Comparison of ENCODE assay signal across 26 cellular contexts in the genomic region with DNA sequence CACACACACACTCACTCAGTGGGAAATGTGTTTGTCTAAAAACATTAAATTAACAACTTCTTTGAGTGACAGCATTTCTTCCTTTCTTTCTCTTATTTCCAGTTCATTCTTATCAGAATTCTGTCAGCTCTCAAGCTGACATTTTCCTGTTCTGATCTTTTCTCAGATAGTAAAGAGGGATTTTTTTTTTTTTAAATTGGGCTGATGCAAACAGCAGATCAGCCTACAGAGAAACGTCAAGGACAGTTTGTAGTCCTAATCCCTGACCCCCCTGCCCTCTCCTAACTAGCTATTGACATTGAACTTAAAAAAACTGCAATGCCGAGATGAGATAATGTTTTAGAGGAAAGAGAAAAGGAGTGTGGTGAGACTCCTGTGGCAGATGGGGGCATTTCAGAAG.
DNase-seq lines count a peak whose midpoint lies in the region; ATAC-seq, FAIRE-seq and TF ChIP-seq lines count a peak whose summit lies in the region.
"Had no signal": no experiment of that assay in that cellular context is flagged by ENCODE, and none has a peak within 500 bp of the region (broad histone marks: within the 10 kb centered on the region; RNA-seq: fewer than 3 reads in every experiment).

No MANE protein-coding gene starts in this region.

- no peak overlapping the region for H3K4me3 ChIP-seq in endothelial cell of umbilical vein (replicated peaks in 1 of 3; ENCODE audit: insufficient read depth in 1 of 3, low read depth in 1 of 3, low read length in 3 of 3)
- H3K4me3 ChIP-seq: SJSA1 had no signal

- no peaks in the 10 kb centered on the region for H3K9me3 Mint-ChIP-seq in mesothelial cell of epicardium
- H3K9me3 Mint-ChIP-seq: CD8-positive, alpha-beta T cell; HFFc6 had no signal

- H3K9me3 ChIP-seq in endothelial cell of umbilical vein (replicated peaks; ENCODE audit: control insufficient read depth, insufficient read depth, low read length) = no peaks in the 10 kb centered on the region
- H3K9me3 ChIP-seq: SJSA1 had no signal

- H4K20me1 ChIP-seq in endothelial cell of umbilical vein (replicated peaks; ENCODE audit: control insufficient read depth, extremely low read depth, insufficient read depth, low read length) = no peaks in the 10 kb centered on the region

- peaks cover 11% of the 10 kb centered on the region for H3K27me3 Mint-ChIP-seq in mesothelial cell of epicardium (ENCODE audit: low read depth)

- H3K9ac ChIP-seq in endothelial cell of umbilical vein (replicated peaks; ENCODE audit: extremely low read depth, insufficient read depth, low read length) = no peak overlapping the region

- peaks cover 31% of the 10 kb centered on the region for H3K4me1 Mint-ChIP-seq in mesothelial cell of epicardium

- intact Hi-C loops in endothelial cell of umbilical vein (cut with micrococcal nuclease) = no loop called here

- POLR2A ChIA-PET in HEK293T (lab: Yijun Ruan, JAX) = no interaction called here
- POLR2A ChIA-PET in endothelial cell of umbilical vein (lab: Charles Lee) = no interaction called here

- ATAC-seq in SK-N-SH treated with all-trans-retinoic acid at 6 μM for 48 hours (peak; percentile 30), GM21360 (IDR thresholded peaks at IDR 0.05; ENCODE audit: unreplicated experiment) (no peak), HG03354 (IDR thresholded peaks at IDR 0.05; ENCODE audit: poor library complexity, severe bottlenecking, unreplicated experiment) (no peak), GM21786 (IDR thresholded peaks at IDR 0.05; ENCODE audit: unreplicated experiment) (no peak)
- ATAC-seq: CD8-positive, alpha-beta T cell; Right ventricle myocardium inferior had no signal

- H3K27me3 ChIP-seq in endothelial cell of umbilical vein (ENCODE audit: control insufficient read depth in 2 of 2, insufficient read depth in 2 of 2, low read length in 2 of 2) = peaks cover 2 to 8% of the 10 kb centered on the region in 2 experiments
- H3K27me3 ChIP-seq: SJSA1 had no signal

- CTCF ChIA-PET in HEK293T (lab: Yijun Ruan, JAX) (interaction anchor here (0.6 to 0.7 kb wide), 2 partner anchors 105 to 521 kb away, joined by 3 read pairs; no protein-coding TSS in a partner anchor), endothelial cell of umbilical vein (lab: Charles Lee) (interaction anchor here (1.1 to 1.6 kb wide), 4 partner anchors 9 to 355 kb away, joined by 3 to 9 read pairs (median 4); no protein-coding TSS in a partner anchor)

- DNase-seq in HEK293T (ENCODE audit: extremely low spot score) = no peak
- DNase-seq in endothelial cell of umbilical vein (ENCODE audit: low read depth, low spot score) = peak; percentile 27
- no peak for DNase-seq in mesothelial cell of epicardium (ENCODE audit: low spot score in 2 of 2, unreplicated experiment in 2 of 2)
- no peak for DNase-seq in activated T-cell treated with anti-CD3 and anti-CD28 coated beads, Interleukin-2, amount 50 U/mL, for 48 hours
- DNase-seq: AML-193; C1 segment of cervical spinal cord; Calu3; CD8-positive, alpha-beta T cell; HFFc6; MV-4-11; NCI-H1105 treated with DMSO at 0.1 percent for 48 hours; NCI-H1694 treated with DMSO at 0.1 percent for 48 hours; NCI-H446 treated with DMSO at 0.1 percent for 48 hours; NCI-H526 treated with DMSO at 0.1 percent for 48 hours; OCI-M1 had no signal

- no peak for TF ChIP-seq POLR2A in endothelial cell of umbilical vein (IDR thresholded peaks at IDR 0.05; ENCODE audit: low read depth, low read length)

- H3K4me1 ChIP-seq in endothelial cell of umbilical vein (ENCODE audit: control insufficient read depth, extremely low read depth, insufficient read depth, low read length) = peaks cover 3% of the 10 kb centered on the region
- H3K4me1 ChIP-seq: SJSA1 had no signal

- H3K9me1 ChIP-seq in endothelial cell of umbilical vein (replicated peaks; ENCODE audit: control insufficient read depth, extremely low read depth, insufficient read depth, low read length) = no peaks in the 10 kb centered on the region

- H3K4me2 ChIP-seq in endothelial cell of umbilical vein (ENCODE audit: insufficient read depth, low read length) = no peak overlapping the region

- no peak overlapping the region for H3K27ac ChIP-seq in endothelial cell of umbilical vein (ENCODE audit: insufficient read depth, low read depth, low read length)
- H3K27ac ChIP-seq: HL-60, SJSA1 had no signal

- no peak overlapping the region for H2AFZ ChIP-seq in endothelial cell of umbilical vein (ENCODE audit: low read depth, low read length)

- BruUV-seq in endothelial cell of umbilical vein (replicated peaks; lab: Mats Ljungman, UMichigan) = no TSS peak

- no peak for FAIRE-seq in endothelial cell of umbilical vein (lab: Jason Lieb, UNC)
- FAIRE-seq: G401.6, GM12892, H54, RCC 7860 had no signal

- TF ChIP-seq CTCF in endothelial cell of umbilical vein (IDR thresholded peaks at IDR 0.05; ENCODE audit: extremely low read depth in 1 of 2, insufficient read depth in 1 of 2, low read depth in 1 of 2, low read length in 2 of 2) (no peak), mesothelial cell of epicardium (IDR thresholded peaks at IDR 0.05; ENCODE audit: unreplicated experiment) (no peak)

- no peaks in the 10 kb centered on the region for H3K79me2 ChIP-seq in endothelial cell of umbilical vein (ENCODE audit: control insufficient read depth, insufficient read depth, low read length)

- H3K4me3 Mint-ChIP-seq in mesothelial cell of epicardium = no peak overlapping the region
- H3K4me3 Mint-ChIP-seq: CD8-positive, alpha-beta T cell; HFFc6 had no signal

- dilution Hi-C loops in endothelial cell of umbilical vein (cut with MboI; ENCODE audit: extremely low pct_ligation_motif_present, low sequenced_read_pairs) = no loop called here

- H3K27ac Mint-ChIP-seq in mesothelial cell of epicardium = peak overlapping the region; percentile 90
- H3K27ac Mint-ChIP-seq: CD8-positive, alpha-beta T cell; HFFc6 had no signal

- no peaks in the 10 kb centered on the region for H3K36me3 Mint-ChIP-seq in mesothelial cell of epicardium
- H3K36me3 Mint-ChIP-seq: CD8-positive, alpha-beta T cell had no signal

- no peaks in the 10 kb centered on the region for H3K36me3 ChIP-seq in endothelial cell of umbilical vein (ENCODE audit: control insufficient read depth in 2 of 2, extremely low read depth in 1 of 2, insufficient read depth in 2 of 2, low read length in 2 of 2)
- H3K36me3 ChIP-seq: SJSA1 had no signal

TF ChIP-seq in HEK293T, 16 proteins besides CTCF, POLR2A, EP300 and RAD21:
- TF ChIP-seq NFRKB (IDR thresholded peaks at IDR 0.05) = no peak
- peak; percentile 44; the same call in 1 of the 2 replicates for TF ChIP-seq PKNOX1 (IDR thresholded peaks at IDR 0.05)
- TF ChIP-seq SUZ12 (IDR thresholded peaks at IDR 0.05) = no peak
- TF ChIP-seq ZNF384 (IDR thresholded peaks at IDR 0.05) = 0 out of 2 replicates have a peak, but pooled peaks have one; percentile 13
- TF ChIP-seq CTBP1 (IDR thresholded peaks at IDR 0.05; ENCODE audit: borderline replicate concordance) = no peak

TF ChIP-seq in SK-N-SH treated with all-trans-retinoic acid at 6 μM for 48 hours, 23 proteins besides CTCF, POLR2A, EP300 and RAD21 (continues in another document):
- TF ChIP-seq GLIS3 (CRISPR knock-in tag; IDR thresholded peaks at IDR 0.05) = no peak
- TF ChIP-seq, protein P1, sequence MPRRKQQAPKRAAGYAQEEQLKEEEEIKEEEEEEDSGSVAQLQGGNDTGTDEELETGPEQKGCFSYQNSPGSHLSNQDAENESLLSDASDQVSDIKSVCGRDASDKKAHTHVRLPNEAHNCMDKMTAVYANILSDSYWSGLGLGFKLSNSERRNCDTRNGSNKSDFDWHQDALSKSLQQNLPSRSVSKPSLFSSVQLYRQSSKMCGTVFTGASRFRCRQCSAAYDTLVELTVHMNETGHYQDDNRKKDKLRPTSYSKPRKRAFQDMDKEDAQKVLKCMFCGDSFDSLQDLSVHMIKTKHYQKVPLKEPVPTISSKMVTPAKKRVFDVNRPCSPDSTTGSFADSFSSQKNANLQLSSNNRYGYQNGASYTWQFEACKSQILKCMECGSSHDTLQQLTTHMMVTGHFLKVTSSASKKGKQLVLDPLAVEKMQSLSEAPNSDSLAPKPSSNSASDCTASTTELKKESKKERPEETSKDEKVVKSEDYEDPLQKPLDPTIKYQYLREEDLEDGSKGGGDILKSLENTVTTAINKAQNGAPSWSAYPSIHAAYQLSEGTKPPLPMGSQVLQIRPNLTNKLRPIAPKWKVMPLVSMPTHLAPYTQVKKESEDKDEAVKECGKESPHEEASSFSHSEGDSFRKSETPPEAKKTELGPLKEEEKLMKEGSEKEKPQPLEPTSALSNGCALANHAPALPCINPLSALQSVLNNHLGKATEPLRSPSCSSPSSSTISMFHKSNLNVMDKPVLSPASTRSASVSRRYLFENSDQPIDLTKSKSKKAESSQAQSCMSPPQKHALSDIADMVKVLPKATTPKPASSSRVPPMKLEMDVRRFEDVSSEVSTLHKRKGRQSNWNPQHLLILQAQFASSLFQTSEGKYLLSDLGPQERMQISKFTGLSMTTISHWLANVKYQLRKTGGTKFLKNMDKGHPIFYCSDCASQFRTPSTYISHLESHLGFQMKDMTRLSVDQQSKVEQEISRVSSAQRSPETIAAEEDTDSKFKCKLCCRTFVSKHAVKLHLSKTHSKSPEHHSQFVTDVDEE (CRISPR knock-in tag; IDR thresholded peaks at IDR 0.05) = peak; percentile 49; the same call in 1 of the 2 replicates

TF ChIP-seq in endothelial cell of umbilical vein, 7 proteins besides CTCF, POLR2A, EP300 and RAD21:
- TF ChIP-seq POLR2AphosphoS5 (IDR thresholded peaks at IDR 0.05; ENCODE audit: insufficient read depth, low read depth, low read length) (no peak), JUN (IDR thresholded peaks at IDR 0.05; ENCODE audit: borderline replicate concordance, insufficient read depth, insufficient read length, low read depth) (no peak), EZH2 (IDR thresholded peaks at IDR 0.05; ENCODE audit: borderline replicate concordance, low read depth, low read length, severe bottlenecking) (no peak)
